In genomic region chr9:129838707-129839259, GRCh38 we compare ENCODE assay signal across 9 cellular contexts. TPM values are rescaled to one million over a fixed set of nuclear protein-coding genes. Genes with fewer than 3 reads are reported as not detected.
DNase-seq lines count a peak whose midpoint lies in the region; ATAC-seq lines count a peak whose summit lies in the region.
"Had no signal": no experiment of that assay in that cellular context is flagged by ENCODE, and none has a peak within 500 bp of the region (broad histone marks: within the 10 kb centered on the region; RNA-seq: fewer than 3 reads in every experiment).

No MANE protein-coding gene starts in this region.

- no peaks in the 10 kb centered on the region for H3K9me3 Mint-ChIP-seq in natural killer cell treated with Interleukin-12 subunit alpha and Interleukin-12 subunit beta and Interleukin-15 and Interleukin-18, amount 100 ng/mL, for 72 hours

- no peaks in the 10 kb centered on the region for H3K36me3 ChIP-seq in adipocyte (ENCODE audit: control insufficient read depth, insufficient read depth, low read length, severe bottlenecking)

- H3K27me3 Mint-ChIP-seq in natural killer cell treated with Interleukin-12 subunit alpha and Interleukin-12 subunit beta and Interleukin-15 and Interleukin-18, amount 100 ng/mL, for 72 hours = no peaks in the 10 kb centered on the region

- H3K27ac Mint-ChIP-seq in natural killer cell treated with Interleukin-12 subunit alpha and Interleukin-12 subunit beta and Interleukin-15 and Interleukin-18, amount 100 ng/mL, for 72 hours = peak overlapping the region; percentile 55 to 78

- H3K4me3 Mint-ChIP-seq in natural killer cell treated with Interleukin-12 subunit alpha and Interleukin-12 subunit beta and Interleukin-15 and Interleukin-18, amount 100 ng/mL, for 72 hours = no peak overlapping the region

- peaks cover 38 to 41% of the 10 kb centered on the region in 2 donors for H3K4me1 Mint-ChIP-seq in natural killer cell treated with Interleukin-12 subunit alpha and Interleukin-12 subunit beta and Interleukin-15 and Interleukin-18, amount 100 ng/mL, for 72 hours (ENCODE audit: low read depth in 2 of 2)

- H3K4me3 ChIP-seq in adipocyte (ENCODE audit: low read length) = no peak overlapping the region
- H3K4me3 ChIP-seq: cardiac muscle cell had no signal

- DNase-seq in Caki2 (ENCODE audit: low read depth) (peak; percentile 55), MV-4-11 (lab: John Stamatoyannopoulos, UW) (peak; percentile 73), adipocyte (ENCODE audit: low read depth) (peak; percentile 80), iPS-NIHi11 (ENCODE audit: low spot score) (no peak), SIG-M5 (lab: John Stamatoyannopoulos, UW) (no peak)
- DNase-seq in natural killer cell treated with Interleukin-12 subunit alpha and Interleukin-12 subunit beta and Interleukin-15 and Interleukin-18, amount 100 ng/mL, for 72 hours (ENCODE audit: low spot score) = no peak

- peaks cover 28% of the 10 kb centered on the region for H3K4me1 ChIP-seq in adipocyte (ENCODE audit: control insufficient read depth, insufficient read depth, low read length)

- in situ Hi-C loops in Caki2 (cut with HindIII; ENCODE audit: low pct_unique_long_range_greater_than_20kb, low sequenced_read_pairs) = no loop called here

- H3K27me3 ChIP-seq in adipocyte (replicated peaks; ENCODE audit: control insufficient read depth, insufficient read depth, low read length) = no peaks in the 10 kb centered on the region
- H3K27me3 ChIP-seq: cardiac muscle cell had no signal

- no peaks in the 10 kb centered on the region for H3K9me3 ChIP-seq in adipocyte (ENCODE audit: control insufficient read depth, low read length)

- H3K9ac ChIP-seq in adipocyte (ENCODE audit: low read length) = no peak overlapping the region

- no peaks in the 10 kb centered on the region for H3K36me3 Mint-ChIP-seq in natural killer cell treated with Interleukin-12 subunit alpha and Interleukin-12 subunit beta and Interleukin-15 and Interleukin-18, amount 100 ng/mL, for 72 hours

- ATAC-seq in natural killer cell treated with Interleukin-12 subunit alpha and Interleukin-12 subunit beta and Interleukin-15 and Interleukin-18, amount 100 ng/mL, for 72 hours = no peak
- ATAC-seq in HG03442 (IDR thresholded peaks at IDR 0.05; ENCODE audit: unreplicated experiment) (no peak), GM21786 (IDR thresholded peaks at IDR 0.05; ENCODE audit: unreplicated experiment) (no peak)

RNA-seq across cellular contexts. Expression of gene USP20, which starts 3.5 kb away (rescaled TPM):
- 13.5 and 26.4 TPM in 2 replicates for total RNA-seq in Caki2 (2014; rRNA removed; shearing (Covaris generic); ENCODE audit: low replicate concordance)
- total RNA-seq in natural killer cell treated with Interleukin-12 subunit alpha and Interleukin-12 subunit beta and Interleukin-15 and Interleukin-18, amount 100 ng/mL, for 72 hours = 10 to 100 TPM; 34.7 to 44.3 TPM

RNA-seq across cellular contexts. Expression of gene C9orf78, which starts 3.7 kb away (rescaled TPM):
- total RNA-seq in Caki2 (2014; rRNA removed; shearing (Covaris generic); ENCODE audit: low replicate concordance) = 34.7 and 37.9 TPM in 2 replicates
- 10 to 100 TPM; 39.8 to 65.3 TPM for total RNA-seq in natural killer cell treated with Interleukin-12 subunit alpha and Interleukin-12 subunit beta and Interleukin-15 and Interleukin-18, amount 100 ng/mL, for 72 hours

RNA-seq across cellular contexts. Expression of gene TOR1A, which starts 14.8 kb away (rescaled TPM):
- total RNA-seq in Caki2 (2014; rRNA removed; shearing (Covaris generic); ENCODE audit: low replicate concordance) = 31.2 and 38.7 TPM in 2 replicates
- 10 to 100 TPM; 53.5 to 54.7 TPM for total RNA-seq in natural killer cell treated with Interleukin-12 subunit alpha and Interleukin-12 subunit beta and Interleukin-15 and Interleukin-18, amount 100 ng/mL, for 72 hours

RNA-seq across cellular contexts. Expression of gene TOR1B, which starts 35.8 kb away (rescaled TPM):
- total RNA-seq in Caki2 (2014; rRNA removed; shearing (Covaris generic); ENCODE audit: low replicate concordance) = 19.3 and 63.0 TPM in 2 replicates
- 10 to 100 TPM; 23.0 to 24.5 TPM for total RNA-seq in natural killer cell treated with Interleukin-12 subunit alpha and Interleukin-12 subunit beta and Interleukin-15 and Interleukin-18, amount 100 ng/mL, for 72 hours

Comparison
In these comparisons a context has a peak if more than half of its experiments do, and no peak if none do; other contexts are left out.
1. DNase-seq: peak in Caki2 (single experiment), MV-4-11 (single experiment) and adipocyte (single experiment); none in natural killer cell treated with Interleukin-12 subunit alpha and Interleukin-12 subunit beta and Interleukin-15 and Interleukin-18, amount 100 ng/mL, for 72 hours (single experiment), iPS-NIHi11 (single experiment) and SIG-M5 (single experiment).